ENCODE assay signal across 1 cellular context in genomic region chr1:178613271-178613945, GRCh38.
TF ChIP-seq lines count a peak whose summit lies in the region.

No MANE protein-coding gene starts in this region.

TF ChIP-seq in GM12878, 131 proteins besides CTCF, POLR2A, EP300 and RAD21 (continued from another document):
- TF ChIP-seq, protein P1, sequence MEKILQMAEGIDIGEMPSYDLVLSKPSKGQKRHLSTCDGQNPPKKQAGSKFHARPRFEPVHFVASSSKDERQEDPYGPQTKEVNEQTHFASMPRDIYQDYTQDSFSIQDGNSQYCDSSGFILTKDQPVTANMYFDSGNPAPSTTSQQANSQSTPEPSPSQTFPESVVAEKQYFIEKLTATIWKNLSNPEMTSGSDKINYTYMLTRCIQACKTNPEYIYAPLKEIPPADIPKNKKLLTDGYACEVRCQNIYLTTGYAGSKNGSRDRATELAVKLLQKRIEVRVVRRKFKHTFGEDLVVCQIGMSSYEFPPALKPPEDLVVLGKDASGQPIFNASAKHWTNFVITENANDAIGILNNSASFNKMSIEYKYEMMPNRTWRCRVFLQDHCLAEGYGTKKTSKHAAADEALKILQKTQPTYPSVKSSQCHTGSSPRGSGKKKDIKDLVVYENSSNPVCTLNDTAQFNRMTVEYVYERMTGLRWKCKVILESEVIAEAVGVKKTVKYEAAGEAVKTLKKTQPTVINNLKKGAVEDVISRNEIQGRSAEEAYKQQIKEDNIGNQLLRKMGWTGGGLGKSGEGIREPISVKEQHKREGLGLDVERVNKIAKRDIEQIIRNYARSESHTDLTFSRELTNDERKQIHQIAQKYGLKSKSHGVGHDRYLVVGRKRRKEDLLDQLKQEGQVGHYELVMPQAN (conservative IDR thresholded peaks at IDR 0.05), result no peak
- TF ChIP-seq MEF2B (IDR thresholded peaks at IDR 0.05; ENCODE audit: partially characterized antibody, poor library complexity, severe bottlenecking), result peak; percentile 34
